ENCODE assay signal across 15 cellular contexts in genomic region chr15:90082140-90082713, GRCh38. TPM values are rescaled to one million over a fixed set of nuclear protein-coding genes. Genes with fewer than 3 reads are reported as not detected.
DNase-seq lines count a peak whose midpoint lies in the region; ATAC-seq and TF ChIP-seq lines count a peak whose summit lies in the region.
"Had no signal": no experiment of that assay in that cellular context is flagged by ENCODE, and none has a peak within 500 bp of the region (broad histone marks: within the 10 kb centered on the region; RNA-seq: fewer than 3 reads in every experiment).

No MANE protein-coding gene starts in this region.

- H3K27ac ChIP-seq in cardiac muscle cell (peak overlapping the region; percentile 34), colonic mucosa (no peak overlapping the region), ascending aorta (no peak overlapping the region)
- H3K27ac ChIP-seq: parathyroid adenoma, thoracic aorta had no signal

- peak; percentile 15 for ATAC-seq in omental fat pad (ENCODE audit: low FRiP score)
- no peak for ATAC-seq in GM21717 (IDR thresholded peaks at IDR 0.05; ENCODE audit: unreplicated experiment)
- ATAC-seq: activated CD8-positive, alpha-beta memory T cell treated with anti-CD3 and anti-CD28 coated beads, Interleukin-2, amount 10 ng/mL, durations not matched to agents 7 days and 5 days; activated naive CD4-positive, alpha-beta T cell treated with anti-CD3 and anti-CD28 coated beads, Interleukin-2, amount 50 U/mL, for 72 hours had no signal

- peak; percentile 28 for DNase-seq in ELF-1 (ENCODE audit: low read depth, low spot score)
- peak; percentile 68 for DNase-seq in UCSD-AML1 (lab: John Stamatoyannopoulos, UW; ENCODE audit: unreplicated experiment)
- no peak for DNase-seq in cardiac muscle cell (ENCODE audit: low read depth in 1 of 2, low spot score in 1 of 2)
- no peak for DNase-seq in omental fat pad (ENCODE audit: low spot score)
- no peak for DNase-seq in activated naive CD4-positive, alpha-beta T cell treated with Interleukin-2 at 50 U/mL for 16 hours
- no peak for DNase-seq in colonic mucosa
- DNase-seq in ascending aorta (ENCODE audit: low spot score in 2 of 2) = no peak
- DNase-seq: activated CD8-positive, alpha-beta memory T cell treated with anti-CD3 and anti-CD28 coated beads, Interleukin-2, amount 10 ng/mL, durations not matched to agents 7 days and 5 days; DMS153; HFFc6; NK-92 treated with Interleukin-12 subunit alpha and Interleukin-12 subunit beta, amount 100 ng/mL, for 24 hours had no signal

- H3K36me3 ChIP-seq in cardiac muscle cell (peaks cover 43% of the 10 kb centered on the region), colonic mucosa (peaks cover 22% of the 10 kb centered on the region), ascending aorta (peaks cover 45 to 58% of the 10 kb centered on the region in 2 donors)

- H3K4me1 ChIP-seq in cardiac muscle cell (ENCODE audit: low read depth) (no peaks in the 10 kb centered on the region), colonic mucosa (no peaks in the 10 kb centered on the region), ascending aorta (peaks cover 0 to 5% of the 10 kb centered on the region in 2 donors)
- H3K4me1 ChIP-seq: parathyroid adenoma had no signal

- H3K9me3 ChIP-seq in cardiac muscle cell (ENCODE audit: low read depth) (no peaks in the 10 kb centered on the region), colonic mucosa (no peaks in the 10 kb centered on the region), ascending aorta (no peaks in the 10 kb centered on the region)
- H3K9me3 ChIP-seq: thoracic aorta had no signal

- H3K9ac ChIP-seq in colonic mucosa (ENCODE audit: low read depth in 2 of 2, low read length in 2 of 2) = no peak overlapping the region
- H3K9ac ChIP-seq: parathyroid adenoma had no signal

- intact Hi-C loops in colonic mucosa (cut with DNase I) = no loop called here
- intact Hi-C loops in ascending aorta (cut with DNase I) = no loop called here

- H3K4me3 ChIP-seq in cardiac muscle cell (no peak overlapping the region), colonic mucosa (no peak overlapping the region), ascending aorta (no peak overlapping the region)
- H3K4me3 ChIP-seq: thoracic aorta had no signal

- TF ChIP-seq CTCF in cardiac muscle cell (IDR thresholded peaks at IDR 0.05; ENCODE audit: low read depth, low read length) (no peak), omental fat pad (IDR thresholded peaks at IDR 0.05) (no peak), colonic mucosa (IDR thresholded peaks at IDR 0.05) (no peak), ascending aorta (IDR thresholded peaks at IDR 0.05) (no peak)

- no peaks in the 10 kb centered on the region for H3K27me3 ChIP-seq in cardiac muscle cell
- H3K27me3 ChIP-seq in colonic mucosa = no peaks in the 10 kb centered on the region
- H3K27me3 ChIP-seq in ascending aorta = no peaks in the 10 kb centered on the region

RNA-seq across cellular contexts. Expression of gene IDH2, which starts 20.0 kb away (rescaled TPM):
- total RNA-seq in cardiac muscle cell = 392 and 406 TPM in 2 replicates
- 673 and 712 TPM in 2 replicates for polyA plus RNA-seq in cardiac muscle cell
- 10 to 100 TPM; 24.9 to 43.7 (median 35.2) TPM for total RNA-seq in omental fat pad
- 100 to 1,000 TPM; 201 to 286 TPM for total RNA-seq in colonic mucosa
- 49.7 TPM for total RNA-seq in ascending aorta

Comparison
In these comparisons a context has a peak if more than half of its experiments do, and no peak if none do; other contexts are left out.
1. DNase-seq: peak in ELF-1 (single experiment) and UCSD-AML1 (single experiment); none in cardiac muscle cell (0 of 2), omental fat pad (single experiment), activated naive CD4-positive, alpha-beta T cell treated with Interleukin-2 at 50 U/mL for 16 hours (single experiment), colonic mucosa (single experiment) and ascending aorta (0 of 2).